1 cellular context compared by ENCODE assay signal in genomic region chr6:27867941-27868705, GRCh38.
TF ChIP-seq lines count a peak whose summit lies in the region.

No MANE protein-coding gene starts in this region.

TF ChIP-seq in H1, 55 proteins besides CTCF, POLR2A, EP300 and RAD21:
- TF ChIP-seq GABPA (IDR thresholded peaks at IDR 0.05; ENCODE audit: borderline replicate concordance, insufficient read depth, low read length) (no peak), SIN3A (conservative IDR thresholded peaks at IDR 0.05 in 1 of 2, IDR thresholded peaks at IDR 0.05 in 1 of 2; ENCODE audit: low read depth in 1 of 2, low read length in 2 of 2) (no peak), BACH1 (IDR thresholded peaks at IDR 0.05; ENCODE audit: low read length) (no peak), E2F6 (IDR thresholded peaks at IDR 0.05) (no peak), GTF2F1 (IDR thresholded peaks at IDR 0.05; ENCODE audit: borderline replicate concordance, low read depth, low read length) (no peak), SP4 (IDR thresholded peaks at IDR 0.05; ENCODE audit: low read length) (no peak), KDM4A (IDR thresholded peaks at IDR 0.05; ENCODE audit: low read depth, low read length, severe bottlenecking) (no peak), POU5F1 (IDR thresholded peaks at IDR 0.05; ENCODE audit: low read depth, low read length) (no peak), HDAC2 (IDR thresholded peaks at IDR 0.05; ENCODE audit: borderline replicate concordance in 1 of 2, low read depth in 2 of 2, low read length in 2 of 2) (no peak), CBX8 (IDR thresholded peaks at IDR 0.05; ENCODE audit: borderline replicate concordance, low read depth, low read length) (no peak), ASH2L (IDR thresholded peaks at IDR 0.05; ENCODE audit: low read length) (no peak), TAF1 (IDR thresholded peaks at IDR 0.05; ENCODE audit: low read depth, low read length) (no peak), MAFK (IDR thresholded peaks at IDR 0.05; ENCODE audit: low read depth, low read length) (no peak), CHD2 (IDR thresholded peaks at IDR 0.05; ENCODE audit: low read length) (no peak), TAF7 (optimal IDR thresholded peaks at IDR 0.05; ENCODE audit: borderline replicate concordance, low read depth, low read length) (no peak), YY1 (IDR thresholded peaks at IDR 0.05; ENCODE audit: low read depth, low read length) (no peak), SUZ12 (IDR thresholded peaks at IDR 0.05; ENCODE audit: low read length) (no peak), SP1 (IDR thresholded peaks at IDR 0.05; ENCODE audit: low read depth, low read length) (no peak), FOSL1 (IDR thresholded peaks at IDR 0.05; ENCODE audit: insufficient read depth, low read depth, low read length) (no peak), HDAC6 (IDR thresholded peaks at IDR 0.05; ENCODE audit: low read depth, low read length) (no peak)
